Comparison of ENCODE assay signal across 29 cellular contexts in genomic region chr4:7115557-7116340, GRCh38.
"Had no signal": no experiment of that assay in that cellular context is flagged by ENCODE, and none has a peak within 500 bp of the region (broad histone marks: within the 10 kb centered on the region; RNA-seq: fewer than 3 reads in every experiment).

No MANE protein-coding gene starts in this region.

- H3K4me1 ChIP-seq: adrenal gland, breast epithelium, gastrocnemius medialis, heart right ventricle had no signal

- H3K4me3 ChIP-seq: adrenal gland, breast epithelium, cardiac muscle cell, coronary artery, dorsolateral prefrontal cortex, gastrocnemius medialis, heart right ventricle had no signal

- H3K27ac ChIP-seq: adrenal gland, breast epithelium, cardiac muscle cell, coronary artery, dorsolateral prefrontal cortex, gastrocnemius medialis, heart right ventricle had no signal

- H3K27me3 ChIP-seq: adrenal gland, breast epithelium, cardiac muscle cell, dorsolateral prefrontal cortex, gastrocnemius medialis had no signal

- DNase-seq: activated CD4-positive, alpha-beta memory T cell treated with anti-CD3 and anti-CD28 coated beads for 36 hours; activated CD4-positive, alpha-beta T cell treated with anti-CD3 and anti-CD28 coated beads for 36 hours; activated CD4-positive, alpha-beta T cell treated with anti-CD3 and anti-CD28 coated beads, Interleukin-2, amount 10 ng/mL, durations not matched to agents 24 days and 14 days; activated CD4-positive, CD25-positive, alpha-beta regulatory T cell; activated CD4-positive, CD25-positive, alpha-beta regulatory T cell treated with anti-CD3 and anti-CD28 coated beads, Interleukin-2, amount 50 U/mL, for 72 hours; activated CD8-positive, alpha-beta memory T cell treated with anti-CD3 and anti-CD28 coated beads, Interleukin-2, amount 10 ng/mL, durations not matched to agents 7 days and 5 days; activated CD8-positive, alpha-beta memory T cell treated with anti-CD3 and anti-CD28 coated beads, Interleukin-2, amount 50 U/mL, for 4 hours; activated CD8-positive, alpha-beta T cell treated with anti-CD3 and anti-CD28 coated beads, Interleukin-2, amount 10 ng/mL, durations not matched to agents 7 days and 5 days; activated effector memory CD4-positive, alpha-beta T cell treated with anti-CD3 and anti-CD28 coated beads, Interleukin-2, amount 50 U/mL, for 16 hours; activated naive CD4-positive, alpha-beta T cell treated with anti-CD3 and anti-CD28 coated beads for 36 hours; activated naive CD8-positive, alpha-beta T cell treated with anti-CD3 and anti-CD28 coated beads for 36 hours; activated naive CD8-positive, alpha-beta T cell treated with anti-CD3 and anti-CD28 coated beads, Interleukin-2, amount 50 U/mL, for 24 hours; activated T-cell treated with anti-CD3 and anti-CD28 coated beads, Interleukin-2, amount 50 U/mL, for 1 hour; activated T-cell treated with anti-CD3 and anti-CD28 coated beads, Interleukin-2, amount 50 U/mL, for 48 hours; adrenal gland; amygdala; central memory CD4-positive, alpha-beta T cell; cerebellar nuclear complex; dorsolateral prefrontal cortex; effector memory CD4-positive, alpha-beta T cell; endodermal cell; foreskin fibroblast; gastrocnemius medialis; heart right ventricle; T-helper 2 cell had no signal

- H3K36me3 ChIP-seq: adrenal gland, breast epithelium, cardiac muscle cell, gastrocnemius medialis, heart right ventricle had no signal

- ATAC-seq: activated CD4-positive, alpha-beta T cell treated with anti-CD3 and anti-CD28 coated beads for 36 hours; activated CD8-positive, alpha-beta memory T cell treated with anti-CD3 and anti-CD28 coated beads, Interleukin-2, amount 10 ng/mL, durations not matched to agents 7 days and 5 days; activated CD8-positive, alpha-beta T cell treated with anti-CD3 and anti-CD28 coated beads, Interleukin-2, amount 10 ng/mL, durations not matched to agents 7 days and 5 days; activated naive CD8-positive, alpha-beta T cell treated with anti-CD3 and anti-CD28 coated beads, Interleukin-2, amount 50 U/mL, for 24 hours; esophagus mucosa; gastrocnemius medialis; heart right ventricle had no signal

- H3K9me3 ChIP-seq: adrenal gland, breast epithelium, gastrocnemius medialis, heart right ventricle had no signal
